Comparison of ENCODE assay signal across 18 cellular contexts in genomic region chr4:174056959-174057358, GRCh38.
"Had no signal": no experiment of that assay in that cellular context is flagged by ENCODE, and none has a peak within 500 bp of the region (broad histone marks: within the 10 kb centered on the region; RNA-seq: fewer than 3 reads in every experiment).

No MANE protein-coding gene starts in this region.

- H3K9me3 ChIP-seq: gastrocnemius medialis, testis had no signal

- H3K4me1 ChIP-seq: gastrocnemius medialis, heart left ventricle, testis had no signal

- H3K4me2 ChIP-seq: smooth muscle cell had no signal

- ATAC-seq: activated CD4-positive, alpha-beta T cell treated with anti-CD3 and anti-CD28 coated beads for 36 hours; gastrocnemius medialis; heart left ventricle; left ventricle myocardium superior; sciatic nerve; stimulated activated naive CD8-positive, alpha-beta T cell treated with anti-CD3 and anti-CD28 coated beads, Interleukin-15, amount 100 ng/mL, for 72 hours; WTC11 had no signal

- H3K4me3 ChIP-seq: gastrocnemius medialis, heart left ventricle, smooth muscle cell, testis had no signal

- H3K27ac ChIP-seq: gastrocnemius medialis, heart left ventricle, testis had no signal

- H3K36me3 ChIP-seq: gastrocnemius medialis, heart left ventricle had no signal

- H3K27me3 ChIP-seq: gastrocnemius medialis, heart left ventricle, testis had no signal

- DNase-seq: activated CD4-positive, alpha-beta T cell treated with anti-CD3 and anti-CD28 coated beads for 36 hours; activated CD4-positive, alpha-beta T cell treated with anti-CD3 and anti-CD28 coated beads, Interleukin-2, amount 50 U/mL, for 48 hours; activated gamma-delta T cell treated with Interleukin-2 at 50 U/mL for 16 hours; cerebellar nuclear complex; cortex of kidney; gastrocnemius medialis; heart left ventricle; immature natural killer cell; kidney glomerular epithelial cell; left ventricle myocardium superior; nephron progenitor cell; nucleus accumbens; stimulated activated CD4-positive, alpha-beta T cell treated with anti-CD3 and anti-CD28 coated beads, Interleukin-4, amount 100 ng/mL, for 1 hour; stimulated activated naive CD8-positive, alpha-beta T cell treated with anti-CD3 and anti-CD28 coated beads, Interleukin-15, amount 100 ng/mL, for 72 hours; testis had no signal
